In the genomic region with DNA sequence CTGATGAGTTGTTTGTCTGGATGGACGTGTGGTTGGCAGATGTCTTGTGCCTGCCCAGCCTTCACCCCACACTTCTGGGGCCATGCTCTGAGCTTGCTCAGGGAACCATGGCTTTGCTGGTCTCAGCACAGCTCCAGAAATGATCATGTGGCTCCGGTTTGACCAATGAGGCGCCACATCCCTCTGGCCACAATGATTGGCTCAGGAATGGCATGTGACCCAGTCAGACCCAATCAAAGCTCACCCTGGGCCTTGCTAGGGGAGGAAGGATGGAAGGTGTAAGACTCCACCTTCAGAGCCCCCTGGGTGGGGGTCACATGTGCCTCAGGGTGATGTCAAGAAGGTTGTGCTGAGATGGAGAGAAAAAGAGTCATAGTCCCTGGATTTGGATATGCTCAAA, we compare ENCODE assay signal across 2 cellular contexts.
A peak's percentile ranks its signal among the peaks of the same experiment; 100 is the strongest.
TF ChIP-seq lines count a peak whose summit lies in the region.

No MANE protein-coding gene starts in this region.

TF ChIP-seq in HCT116, 20 proteins besides CTCF, POLR2A, EP300 and RAD21:
- TF ChIP-seq SIN3A (IDR thresholded peaks at IDR 0.05; ENCODE audit: low read depth) (no peak), ELF1 (IDR thresholded peaks at IDR 0.05; ENCODE audit: borderline replicate concordance, low read depth) (no peak), ZFX (IDR thresholded peaks at IDR 0.05) (no peak)
TF ChIP-seq in HCT116: peak in this region for 0.

TF ChIP-seq in GM12878, 131 proteins besides CTCF, POLR2A, EP300 and RAD21:
- TF ChIP-seq TAF1 (IDR thresholded peaks at IDR 0.05; ENCODE audit: borderline replicate concordance, low read depth, low read length) (no peak), DPF2 (IDR thresholded peaks at IDR 0.05) (no peak), SMC3 (IDR thresholded peaks at IDR 0.05; ENCODE audit: borderline replicate concordance, low read length) (no peak), HDAC2 (IDR thresholded peaks at IDR 0.05) (no peak), MEF2A (IDR thresholded peaks at IDR 0.05; ENCODE audit: insufficient read depth, low read depth, low read length) (no peak)
- TF ChIP-seq, protein P1, sequence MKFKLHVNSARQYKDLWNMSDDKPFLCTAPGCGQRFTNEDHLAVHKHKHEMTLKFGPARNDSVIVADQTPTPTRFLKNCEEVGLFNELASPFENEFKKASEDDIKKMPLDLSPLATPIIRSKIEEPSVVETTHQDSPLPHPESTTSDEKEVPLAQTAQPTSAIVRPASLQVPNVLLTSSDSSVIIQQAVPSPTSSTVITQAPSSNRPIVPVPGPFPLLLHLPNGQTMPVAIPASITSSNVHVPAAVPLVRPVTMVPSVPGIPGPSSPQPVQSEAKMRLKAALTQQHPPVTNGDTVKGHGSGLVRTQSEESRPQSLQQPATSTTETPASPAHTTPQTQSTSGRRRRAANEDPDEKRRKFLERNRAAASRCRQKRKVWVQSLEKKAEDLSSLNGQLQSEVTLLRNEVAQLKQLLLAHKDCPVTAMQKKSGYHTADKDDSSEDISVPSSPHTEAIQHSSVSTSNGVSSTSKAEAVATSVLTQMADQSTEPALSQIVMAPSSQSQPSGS (IDR thresholded peaks at IDR 0.05; ENCODE audit: low read length): no peak
- TF ChIP-seq, protein P2, sequence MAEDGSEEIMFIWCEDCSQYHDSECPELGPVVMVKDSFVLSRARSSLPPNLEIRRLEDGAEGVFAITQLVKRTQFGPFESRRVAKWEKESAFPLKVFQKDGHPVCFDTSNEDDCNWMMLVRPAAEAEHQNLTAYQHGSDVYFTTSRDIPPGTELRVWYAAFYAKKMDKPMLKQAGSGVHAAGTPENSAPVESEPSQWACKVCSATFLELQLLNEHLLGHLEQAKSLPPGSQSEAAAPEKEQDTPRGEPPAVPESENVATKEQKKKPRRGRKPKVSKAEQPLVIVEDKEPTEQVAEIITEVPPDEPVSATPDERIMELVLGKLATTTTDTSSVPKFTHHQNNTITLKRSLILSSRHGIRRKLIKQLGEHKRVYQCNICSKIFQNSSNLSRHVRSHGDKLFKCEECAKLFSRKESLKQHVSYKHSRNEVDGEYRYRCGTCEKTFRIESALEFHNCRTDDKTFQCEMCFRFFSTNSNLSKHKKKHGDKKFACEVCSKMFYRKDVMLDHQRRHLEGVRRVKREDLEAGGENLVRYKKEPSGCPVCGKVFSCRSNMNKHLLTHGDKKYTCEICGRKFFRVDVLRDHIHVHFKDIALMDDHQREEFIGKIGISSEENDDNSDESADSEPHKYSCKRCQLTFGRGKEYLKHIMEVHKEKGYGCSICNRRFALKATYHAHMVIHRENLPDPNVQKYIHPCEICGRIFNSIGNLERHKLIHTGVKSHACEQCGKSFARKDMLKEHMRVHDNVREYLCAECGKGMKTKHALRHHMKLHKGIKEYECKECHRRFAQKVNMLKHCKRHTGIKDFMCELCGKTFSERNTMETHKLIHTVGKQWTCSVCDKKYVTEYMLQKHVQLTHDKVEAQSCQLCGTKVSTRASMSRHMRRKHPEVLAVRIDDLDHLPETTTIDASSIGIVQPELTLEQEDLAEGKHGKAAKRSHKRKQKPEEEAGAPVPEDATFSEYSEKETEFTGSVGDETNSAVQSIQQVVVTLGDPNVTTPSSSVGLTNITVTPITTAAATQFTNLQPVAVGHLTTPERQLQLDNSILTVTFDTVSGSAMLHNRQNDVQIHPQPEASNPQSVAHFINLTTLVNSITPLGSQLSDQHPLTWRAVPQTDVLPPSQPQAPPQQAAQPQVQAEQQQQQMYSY (CRISPR knock-in tag; IDR thresholded peaks at IDR 0.05): no peak
- TF ChIP-seq, protein P3, sequence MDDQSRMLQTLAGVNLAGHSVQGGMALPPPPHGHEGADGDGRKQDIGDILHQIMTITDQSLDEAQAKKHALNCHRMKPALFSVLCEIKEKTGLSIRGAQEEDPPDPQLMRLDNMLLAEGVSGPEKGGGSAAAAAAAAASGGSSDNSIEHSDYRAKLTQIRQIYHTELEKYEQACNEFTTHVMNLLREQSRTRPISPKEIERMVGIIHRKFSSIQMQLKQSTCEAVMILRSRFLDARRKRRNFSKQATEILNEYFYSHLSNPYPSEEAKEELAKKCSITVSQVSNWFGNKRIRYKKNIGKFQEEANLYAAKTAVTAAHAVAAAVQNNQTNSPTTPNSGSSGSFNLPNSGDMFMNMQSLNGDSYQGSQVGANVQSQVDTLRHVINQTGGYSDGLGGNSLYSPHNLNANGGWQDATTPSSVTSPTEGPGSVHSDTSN (IDR thresholded peaks at IDR 0.05; ENCODE audit: insufficient replicate concordance, low read depth, low read length): no peak
- TF ChIP-seq, protein P4, sequence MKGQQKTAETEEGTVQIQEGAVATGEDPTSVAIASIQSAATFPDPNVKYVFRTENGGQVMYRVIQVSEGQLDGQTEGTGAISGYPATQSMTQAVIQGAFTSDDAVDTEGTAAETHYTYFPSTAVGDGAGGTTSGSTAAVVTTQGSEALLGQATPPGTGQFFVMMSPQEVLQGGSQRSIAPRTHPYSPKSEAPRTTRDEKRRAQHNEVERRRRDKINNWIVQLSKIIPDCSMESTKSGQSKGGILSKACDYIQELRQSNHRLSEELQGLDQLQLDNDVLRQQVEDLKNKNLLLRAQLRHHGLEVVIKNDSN (IDR thresholded peaks at IDR 0.05; ENCODE audit: borderline replicate concordance, extremely low read length, insufficient read depth, low read depth, low read length): peak; percentile 58
TF ChIP-seq in GM12878: peak in this region for 1.
